In genomic region chr12:92927055-92927435, GRCh38 we compare ENCODE assay signal across 8 cellular contexts. TPM values are rescaled to one million over a fixed set of nuclear protein-coding genes. Genes with fewer than 3 reads are reported as not detected.
DNase-seq lines count a peak whose midpoint lies in the region; ATAC-seq and TF ChIP-seq lines count a peak whose summit lies in the region.

No MANE protein-coding gene starts in this region.

- H3K4me1 ChIP-seq in RWPE2 (ENCODE audit: insufficient read depth, poor library complexity, severe bottlenecking) = peaks cover 11% of the 10 kb centered on the region
- peaks cover 5% of the 10 kb centered on the region for H3K4me1 ChIP-seq in mesenchymal stem cell (ENCODE audit: control insufficient read depth, insufficient read depth, low read depth, low read length)

- H2BK15ac ChIP-seq in mesenchymal stem cell (ENCODE audit: low read depth, poor library complexity, severe bottlenecking) = no peak overlapping the region

- H3K4me3 Mint-ChIP-seq in stimulated activated naive B cell treated with anti-CD40 and anti-IgM and Interleukin-4, amounts not matched to agents 10 μg/mL and 1 μg/mL and 100 μg/mL, for 72 hours = peak overlapping the region; percentile 89 to 91

- H3K27me3 ChIP-seq in RWPE2 (ENCODE audit: insufficient read depth, poor library complexity, severe bottlenecking) = no peaks in the 10 kb centered on the region
- H3K27me3 ChIP-seq in mesenchymal stem cell (ENCODE audit: control insufficient read depth in 1 of 2, insufficient read depth in 1 of 2, low read length in 2 of 2) = no peaks in the 10 kb centered on the region

- no peaks in the 10 kb centered on the region for H3K9me3 ChIP-seq in RWPE2 (ENCODE audit: severe bottlenecking)
- no peaks in the 10 kb centered on the region for H3K9me3 ChIP-seq in mesenchymal stem cell (ENCODE audit: control insufficient read depth, low read length)

- no peak overlapping the region for H2BK5ac ChIP-seq in mesenchymal stem cell (ENCODE audit: low read depth, low read length, poor library complexity, severe bottlenecking)

- H2AFZ ChIP-seq in mesenchymal stem cell (ENCODE audit: low read depth, low read length) = no peak overlapping the region

- H4K91ac ChIP-seq in mesenchymal stem cell (ENCODE audit: low read length) = no peak overlapping the region

- no peak overlapping the region for H2BK120ac ChIP-seq in mesenchymal stem cell (ENCODE audit: low read depth, low read length)

- peak overlapping the region; percentile 97 for H3K27ac Mint-ChIP-seq in stimulated activated naive B cell treated with anti-CD40 and anti-IgM and Interleukin-4, amounts not matched to agents 10 μg/mL and 1 μg/mL and 100 μg/mL, for 72 hours

- H2BK12ac ChIP-seq in mesenchymal stem cell (ENCODE audit: low read length in 2 of 2) = no peak overlapping the region

- peak overlapping the region; percentile 77 for H3K27ac ChIP-seq in RWPE2 (ENCODE audit: poor library complexity, severe bottlenecking)
- peak overlapping the region; percentile 34 for H3K27ac ChIP-seq in mesenchymal stem cell (ENCODE audit: low read length, poor library complexity, severe bottlenecking)

- H3K9ac ChIP-seq in mesenchymal stem cell (ENCODE audit: low read length) = peak overlapping the region; percentile 99

- no peaks in the 10 kb centered on the region for H3K27me3 Mint-ChIP-seq in stimulated activated naive B cell treated with anti-CD40 and anti-IgM and Interleukin-4, amounts not matched to agents 10 μg/mL and 1 μg/mL and 100 μg/mL, for 72 hours

- peak; percentile 43 for TF ChIP-seq CTCF in RWPE2 (IDR thresholded peaks at IDR 0.05; ENCODE audit: poor library complexity, severe bottlenecking)

- H3K18ac ChIP-seq in mesenchymal stem cell (ENCODE audit: low read depth in 1 of 2, low read length in 2 of 2) = no peak overlapping the region

- peaks cover 31 to 55% of the 10 kb centered on the region in 2 donors for H3K4me1 Mint-ChIP-seq in stimulated activated naive B cell treated with anti-CD40 and anti-IgM and Interleukin-4, amounts not matched to agents 10 μg/mL and 1 μg/mL and 100 μg/mL, for 72 hours

- H3K79me1 ChIP-seq in mesenchymal stem cell (replicated peaks; ENCODE audit: low read length, poor library complexity, severe bottlenecking) = peaks cover 4% of the 10 kb centered on the region

- H3K4ac ChIP-seq in mesenchymal stem cell (ENCODE audit: low read depth in 1 of 2, low read length in 2 of 2) = no peak overlapping the region

- 44% methylated on average over 4 of the region's 4 CpGs for WGBS in mesenchymal stem cell

- no peak overlapping the region for H3K4me3 ChIP-seq in RWPE2 (ENCODE audit: severe bottlenecking)
- peak overlapping the region in 1 of 2 experiments; percentile 82 for H3K4me3 ChIP-seq in mesenchymal stem cell (ENCODE audit: insufficient read depth in 1 of 2, low read depth in 1 of 2, low read length in 2 of 2)

- H3K4me2 ChIP-seq in mesenchymal stem cell (ENCODE audit: low read length, poor library complexity, severe bottlenecking) = peak overlapping the region; percentile 33

- H3K36me3 ChIP-seq in RWPE2 (ENCODE audit: low read depth) (peaks cover 4% of the 10 kb centered on the region; the same call in 1 of the 2 replicates), mesenchymal stem cell (ENCODE audit: control insufficient read depth in 1 of 2, insufficient read depth in 2 of 2, low read depth in 1 of 2, low read length in 2 of 2) (peaks cover 0 to 3% of the 10 kb centered on the region in 2 experiments)

- H3K9me3 Mint-ChIP-seq in stimulated activated naive B cell treated with anti-CD40 and anti-IgM and Interleukin-4, amounts not matched to agents 10 μg/mL and 1 μg/mL and 100 μg/mL, for 72 hours = peaks cover 0 to 1% of the 10 kb centered on the region in 2 donors

- H3K14ac ChIP-seq in mesenchymal stem cell (ENCODE audit: low read length in 2 of 2) = no peak overlapping the region

- H2AK5ac ChIP-seq in mesenchymal stem cell (ENCODE audit: low read length, severe bottlenecking) = no peak overlapping the region

- peak overlapping the region; percentile 42 for H4K8ac ChIP-seq in mesenchymal stem cell (ENCODE audit: low read length)

- ATAC-seq in GM19452 (IDR thresholded peaks at IDR 0.05; ENCODE audit: unreplicated experiment) (peak; percentile 20), RWPE2 (ENCODE audit: low read depth) (no peak)
- peak; percentile 12 to 24 for ATAC-seq in stimulated activated naive B cell treated with anti-CD40 and anti-IgM and Interleukin-4, amounts not matched to agents 10 μg/mL and 1 μg/mL and 100 μg/mL, for 72 hours (replicated peaks)

- DNase-seq in Ammon's horn (ENCODE audit: low spot score) (peak; percentile 53), RWPE2 (ENCODE audit: low spot score) (no peak), astrocyte of the hippocampus (ENCODE audit: low read depth, low spot score) (peak; percentile 58), mesenchymal stem cell (peak; percentile 65), COLO668 (lab: John Stamatoyannopoulos, UW; ENCODE audit: unreplicated experiment) (no peak), DMS153 treated with DMSO at 0.1 percent for 48 hours (lab: John Stamatoyannopoulos, UW; ENCODE audit: unreplicated experiment) (no peak)
- DNase-seq in stimulated activated naive B cell treated with anti-CD40 and anti-IgM and Interleukin-4, amounts not matched to agents 10 μg/mL and 1 μg/mL and 100 μg/mL, for 72 hours = peak; percentile 29

- H3K36me3 Mint-ChIP-seq in stimulated activated naive B cell treated with anti-CD40 and anti-IgM and Interleukin-4, amounts not matched to agents 10 μg/mL and 1 μg/mL and 100 μg/mL, for 72 hours = peaks cover 13 to 21% of the 10 kb centered on the region in 2 donors

- H3K23ac ChIP-seq in mesenchymal stem cell (ENCODE audit: low read length in 2 of 2) = no peak overlapping the region

RNA-seq across cellular contexts. Expression of gene EEA1, which starts 2.0 kb away (rescaled TPM):
- polyA plus RNA-seq in mesenchymal stem cell (2013, experiment 1 of 2) = 35.6 TPM
- 38.7 TPM for polyA plus RNA-seq in mesenchymal stem cell (2013, experiment 2 of 2)

Comparison
In these comparisons a context has a peak if more than half of its experiments do, and no peak if none do; other contexts are left out.
1. DNase-seq: peak in Ammon's horn (single experiment), astrocyte of the hippocampus (single experiment), mesenchymal stem cell (single experiment) and stimulated activated naive B cell treated with anti-CD40 and anti-IgM and Interleukin-4, amounts not matched to agents 10 μg/mL and 1 μg/mL and 100 μg/mL, for 72 hours (single experiment); none in RWPE2 (single experiment), COLO668 (single experiment) and DMS153 treated with DMSO at 0.1 percent for 48 hours (single experiment).